1 cellular context compared by ENCODE assay signal in the genomic region with DNA sequence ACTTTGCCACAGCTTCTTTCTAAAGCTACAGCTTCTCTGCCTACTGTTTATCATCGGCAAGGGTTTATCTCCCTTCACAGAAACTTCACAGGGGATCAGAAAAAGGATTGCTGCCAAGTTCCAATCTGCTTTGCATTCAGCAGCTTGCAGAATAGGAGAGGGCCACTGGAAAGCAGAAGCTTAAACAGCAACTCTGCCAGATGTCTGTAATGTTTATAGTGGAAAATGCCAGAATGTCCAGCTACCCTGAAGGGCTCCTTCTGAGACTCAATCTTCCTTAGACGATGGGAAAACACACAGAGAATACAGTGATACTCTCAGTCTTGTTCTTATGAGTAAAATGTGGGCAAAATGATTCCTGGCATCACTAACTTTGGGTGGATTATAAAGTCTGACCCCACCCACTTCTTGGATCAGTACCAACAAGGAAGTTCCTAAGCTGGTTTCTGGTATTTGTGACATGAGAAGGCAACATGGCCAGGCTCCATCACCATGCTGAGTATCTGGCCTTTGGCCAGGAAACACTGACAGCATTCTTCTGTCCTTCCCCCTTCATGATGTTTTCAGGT.
TF ChIP-seq lines count a peak whose summit lies in the region.

No MANE protein-coding gene starts in this region.

TF ChIP-seq in HCT116, 20 proteins besides CTCF, POLR2A, EP300 and RAD21 (continued from another document):
- TF ChIP-seq, protein P1, sequence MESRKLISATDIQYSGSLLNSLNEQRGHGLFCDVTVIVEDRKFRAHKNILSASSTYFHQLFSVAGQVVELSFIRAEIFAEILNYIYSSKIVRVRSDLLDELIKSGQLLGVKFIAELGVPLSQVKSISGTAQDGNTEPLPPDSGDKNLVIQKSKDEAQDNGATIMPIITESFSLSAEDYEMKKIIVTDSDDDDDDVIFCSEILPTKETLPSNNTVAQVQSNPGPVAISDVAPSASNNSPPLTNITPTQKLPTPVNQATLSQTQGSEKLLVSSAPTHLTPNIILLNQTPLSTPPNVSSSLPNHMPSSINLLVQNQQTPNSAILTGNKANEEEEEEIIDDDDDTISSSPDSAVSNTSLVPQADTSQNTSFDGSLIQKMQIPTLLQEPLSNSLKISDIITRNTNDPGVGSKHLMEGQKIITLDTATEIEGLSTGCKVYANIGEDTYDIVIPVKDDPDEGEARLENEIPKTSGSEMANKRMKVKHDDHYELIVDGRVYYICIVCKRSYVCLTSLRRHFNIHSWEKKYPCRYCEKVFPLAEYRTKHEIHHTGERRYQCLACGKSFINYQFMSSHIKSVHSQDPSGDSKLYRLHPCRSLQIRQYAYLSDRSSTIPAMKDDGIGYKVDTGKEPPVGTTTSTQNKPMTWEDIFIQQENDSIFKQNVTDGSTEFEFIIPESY (IDR thresholded peaks at IDR 0.05; ENCODE audit: extremely low read depth, insufficient replicate concordance, low read length), result no peak
TF ChIP-seq in HCT116: peak in this region for 6.
